8 cellular contexts compared by ENCODE assay signal in genomic region chr17:47253541-47254402, GRCh38. TPM values are rescaled to one million over a fixed set of nuclear protein-coding genes. Genes with fewer than 3 reads are reported as not detected.
DNase-seq lines count a peak whose midpoint lies in the region; ATAC-seq and TF ChIP-seq lines count a peak whose summit lies in the region.

Gene ITGB3 (plus strand): TSS chr17:47253827. CDS start chr17:47253862, 35 bp downstream.

- TF ChIP-seq CTCF in adrenal gland (IDR thresholded peaks at IDR 0.05), result peak in 3 of 6 experiments; percentile 43 to 51 (median 45)
- peak; percentile 46 for TF ChIP-seq CTCF in retinal pigment epithelial cell (conservative IDR thresholded peaks at IDR 0.05; ENCODE audit: low read depth, low read length)

- H3K4me3 ChIP-seq in adrenal gland (peak within 1 kb of the TSS in 2 of 4 donors; percentile 62 to 76), retinal pigment epithelial cell (ENCODE audit: low read length) (peak within 1 kb of the TSS; percentile 61)

- H3K9me3 ChIP-seq in adrenal gland (replicated peaks in 1 of 3), result no peaks in the 10 kb centered on the region

- peaks cover 8% of the 10 kb centered on the region for H3K27me3 ChIP-seq in adrenal gland

- TF ChIP-seq POLR2A in adrenal gland (IDR thresholded peaks at IDR 0.05), result no peak

- peak within 1 kb of the TSS in 1 of 5 donors; percentile 47 for H3K27ac ChIP-seq in adrenal gland

- H3K36me3 ChIP-seq in adrenal gland (replicated peaks in 1 of 2), result no peaks in the 10 kb centered on the region

- DNase-seq in DMS79 treated with DMSO at 0.1 percent for 48 hours (lab: John Stamatoyannopoulos, UW) (peak; percentile 45), LHCN-M2 (ENCODE audit: low read depth) (peak; percentile 70), T-helper 1 cell (peak; percentile 33 to 64 (median 47)), adrenal gland (peak; percentile 62 to 75 (median 73)), hepatic stellate cell (ENCODE audit: low spot score) (peak; percentile 76), retinal pigment epithelial cell (ENCODE audit: low read depth) (no peak), foreskin melanocyte (no peak)

- peaks cover 11 to 12% of the 10 kb centered on the region in 2 donors for H3K4me1 ChIP-seq in adrenal gland (replicated peaks in 1 of 2)

- peak; percentile 85 for ATAC-seq in GM21737 (IDR thresholded peaks at IDR 0.05; ENCODE audit: unreplicated experiment)

- 1% methylated on average over 32 to 112 of the region's 112 CpGs for WGBS in adrenal gland, 4 donors

- intact Hi-C loops in adrenal gland (cut with DNase I), result no loop called here

RNA-seq across cellular contexts. Expression of gene ITGB3, which starts in this region (rescaled TPM):
- total RNA-seq in LHCN-M2 (2014; rRNA removed), result 3.8 and 4.5 TPM in 2 replicates
- 2.8 TPM for polyA plus RNA-seq in LHCN-M2 (2012)
- 1 to 10 TPM in 6 of 8 donors, under 1 TPM in 2; 0.12 to 2.2 (median 1.6) TPM for total RNA-seq in adrenal gland
- under 1 TPM; 0.40 to 0.84 (median 0.64) TPM for polyA plus RNA-seq in adrenal gland

Comparison
In these comparisons a context has a peak if more than half of its experiments do, and no peak if none do; other contexts are left out.
1. DNase-seq: peak in DMS79 treated with DMSO at 0.1 percent for 48 hours (single experiment), LHCN-M2 (single experiment), T-helper 1 cell (5 of 5), adrenal gland (7 of 7) and hepatic stellate cell (single experiment); none in retinal pigment epithelial cell (single experiment) and foreskin melanocyte (single experiment).